In genomic region chr9:123406691-123407536, GRCh38 we compare ENCODE assay signal across 15 cellular contexts. TPM values are rescaled to one million over a fixed set of nuclear protein-coding genes. Genes with fewer than 3 reads are reported as not detected.
DNase-seq lines count a peak whose midpoint lies in the region; ATAC-seq and TF ChIP-seq lines count a peak whose summit lies in the region.
"Had no signal": no experiment of that assay in that cellular context is flagged by ENCODE, and none has a peak within 500 bp of the region (broad histone marks: within the 10 kb centered on the region; RNA-seq: fewer than 3 reads in every experiment).

No MANE protein-coding gene starts in this region.

- TF ChIP-seq CTCF in brain (conservative IDR thresholded peaks at IDR 0.05): no peak
- no peak for TF ChIP-seq CTCF in mucosa of descending colon (IDR thresholded peaks at IDR 0.05)

- no peak overlapping the region for H3K4me3 ChIP-seq in mucosa of descending colon
- H3K4me3 ChIP-seq: coronary artery, skin epidermis, thoracic aorta had no signal

- H3K9me3 Mint-ChIP-seq in brain: no peaks in the 10 kb centered on the region
- H3K9me3 Mint-ChIP-seq: activated B cell treated with CpG ODN at 0.5 μM for 24 hours; CD4-positive, alpha-beta T cell; natural killer cell treated with Interleukin-12 subunit alpha and Interleukin-12 subunit beta and Interleukin-15 and Interleukin-18, amount 100 ng/mL, for 72 hours had no signal

- H3K36me3 Mint-ChIP-seq in brain: peaks cover 11% of the 10 kb centered on the region
- H3K36me3 Mint-ChIP-seq: natural killer cell treated with Interleukin-12 subunit alpha and Interleukin-12 subunit beta and Interleukin-15 and Interleukin-18, amount 100 ng/mL, for 72 hours had no signal

- H3K27me3 Mint-ChIP-seq in brain: no peaks in the 10 kb centered on the region
- H3K27me3 Mint-ChIP-seq: activated B cell treated with CpG ODN at 0.5 μM for 24 hours; CD4-positive, alpha-beta T cell; natural killer cell treated with Interleukin-12 subunit alpha and Interleukin-12 subunit beta and Interleukin-15 and Interleukin-18, amount 100 ng/mL, for 72 hours had no signal

- intact Hi-C loops in mucosa of descending colon (cut with DNase I, micrococcal nuclease): no loop called here

- H3K27ac Mint-ChIP-seq in brain: peak overlapping the region; percentile 83 to 95 (median 90)
- H3K27ac Mint-ChIP-seq: activated B cell treated with CpG ODN at 0.5 μM for 24 hours; CD4-positive, alpha-beta T cell had no signal

- H3K4me1 ChIP-seq in mucosa of descending colon (ENCODE audit: low read depth): no peaks in the 10 kb centered on the region

- ATAC-seq in mucosa of descending colon (no peak), HG02759 (IDR thresholded peaks at IDR 0.05; ENCODE audit: unreplicated experiment) (no peak), GM19455 (IDR thresholded peaks at IDR 0.05; ENCODE audit: unreplicated experiment) (no peak)
- ATAC-seq: natural killer cell treated with Interleukin-12 subunit alpha and Interleukin-12 subunit beta and Interleukin-15 and Interleukin-18, amount 100 ng/mL, for 72 hours had no signal

- no peaks in the 10 kb centered on the region for H3K36me3 ChIP-seq in mucosa of descending colon (ENCODE audit: low read depth)
- H3K36me3 ChIP-seq: thoracic aorta had no signal

- DNase-seq in ELF-1 (ENCODE audit: low read depth, low spot score) (peak; percentile 56), NCI-H1694 (lab: John Stamatoyannopoulos, UW) (peak; percentile 7), mucosa of descending colon (peak in 2 of 3 donors; percentile 10 to 17), SIG-M5 (lab: John Stamatoyannopoulos, UW) (no peak), superior temporal gyrus (ENCODE audit: extremely low spot score) (no peak)
- DNase-seq: activated B cell treated with CpG ODN at 0.5 μM for 24 hours; CD4-positive, alpha-beta T cell; foreskin melanocyte had no signal

- no peaks in the 10 kb centered on the region for H3K9me3 ChIP-seq in mucosa of descending colon
- H3K9me3 ChIP-seq: thoracic aorta had no signal

- H3K4me1 Mint-ChIP-seq in brain: peaks cover 59% of the 10 kb centered on the region
- H3K4me1 Mint-ChIP-seq: activated B cell treated with CpG ODN at 0.5 μM for 24 hours had no signal

- peak overlapping the region; percentile 34 to 75 (median 66) for H3K4me3 Mint-ChIP-seq in brain
- H3K4me3 Mint-ChIP-seq: activated B cell treated with CpG ODN at 0.5 μM for 24 hours; CD4-positive, alpha-beta T cell; natural killer cell treated with Interleukin-12 subunit alpha and Interleukin-12 subunit beta and Interleukin-15 and Interleukin-18, amount 100 ng/mL, for 72 hours had no signal

RNA-seq across cellular contexts. Expression of gene CRB2, which starts 50.9 kb away (rescaled TPM):
- polyA plus RNA-seq in brain (ENCODE audit: insufficient read depth, low read depth, low replicate concordance): 6.4 TPM
- total RNA-seq in mucosa of descending colon: 1 to 10 TPM in 2 of 3 donors, under 1 TPM in 1; 0.47 to 3.7 (median 1.1) TPM
- total RNA-seq: CD4-positive, alpha-beta T cell; natural killer cell treated with Interleukin-12 subunit alpha and Interleukin-12 subunit beta and Interleukin-15 and Interleukin-18, amount 100 ng/mL, for 72 hours; thoracic aorta had no signal

Comparison
In these comparisons a context has a peak if more than half of its experiments do, and no peak if none do; other contexts are left out.
1. DNase-seq: peak in ELF-1 (single experiment), NCI-H1694 (single experiment) and mucosa of descending colon (2 of 3); none in SIG-M5 (single experiment) and superior temporal gyrus (single experiment).